29 cellular contexts compared by ENCODE assay signal in the genomic region with DNA sequence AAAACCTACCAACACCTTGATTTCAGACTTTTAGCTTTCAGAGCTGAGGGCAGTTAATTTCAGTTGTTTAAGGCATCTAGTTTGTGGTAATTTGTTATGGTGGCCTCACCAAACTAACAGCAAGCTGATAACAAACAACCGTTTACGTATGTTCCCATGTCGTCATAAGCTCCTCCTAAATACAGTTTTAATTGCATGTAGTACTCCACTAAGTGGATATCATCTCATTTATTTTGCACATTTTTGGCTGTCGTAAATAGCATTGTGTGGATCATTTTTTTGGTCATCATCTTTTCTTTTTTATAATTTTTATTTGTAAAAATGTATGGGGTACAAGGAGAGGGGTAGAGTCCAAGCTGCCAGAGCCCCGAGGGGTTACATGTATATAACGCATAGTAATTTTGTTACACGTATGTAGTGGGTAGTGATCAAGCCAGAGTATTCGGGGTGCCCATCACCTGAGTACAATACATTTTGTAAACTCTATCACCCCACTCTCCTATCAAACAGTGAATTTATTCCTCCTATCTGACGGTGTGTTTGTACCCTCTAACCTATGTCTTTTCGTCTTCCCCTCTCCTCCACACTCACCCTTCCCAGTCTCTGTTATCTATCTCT.
"Had no signal": no experiment of that assay in that cellular context is flagged by ENCODE, and none has a peak within 500 bp of the region (broad histone marks: within the 10 kb centered on the region; RNA-seq: fewer than 3 reads in every experiment).

No MANE protein-coding gene starts in this region.

- H3K27me3 Mint-ChIP-seq: type B pancreatic cell had no signal

- H3K9me3 Mint-ChIP-seq: stimulated activated naive CD8-positive, alpha-beta T cell treated with anti-CD3 and anti-CD28 coated beads, Interleukin-15, Interleukin-2, amounts not matched to agents 100 ng/mL and 50 ng/mL, for 24 hours had no signal

- H3K27ac Mint-ChIP-seq: stimulated activated effector memory CD8-positive, alpha-beta T cell treated with anti-CD3 and anti-CD28 coated beads, Interleukin-12 subunit alpha, Interleukin-12 subunit beta, amount 100 ng/mL, for 72 hours; stimulated activated memory B cell treated with anti-CD40 and anti-IgM and Interleukin-4, amounts not matched to agents 10 μg/mL and 1 μg/mL and 100 μg/mL, for 72 hours; stimulated activated naive B cell treated with anti-CD40 and anti-IgM and Interleukin-4, amounts not matched to agents 10 μg/mL and 1 μg/mL and 100 μg/mL, for 72 hours; stimulated activated naive CD8-positive, alpha-beta T cell treated with anti-CD3 and anti-CD28 coated beads, Interleukin-15, amount 100 ng/mL, for 72 hours; stimulated activated naive CD8-positive, alpha-beta T cell treated with anti-CD3 and anti-CD28 coated beads, Interleukin-15, Interleukin-2, amounts not matched to agents 100 ng/mL and 50 ng/mL, for 24 hours; type B pancreatic cell had no signal

- FAIRE-seq: urothelium cell line had no signal

- H3K36me3 ChIP-seq: stomach, suprapubic skin, thoracic aorta, thyroid gland, tibial artery, tibial nerve, transverse colon, upper lobe of left lung, upper lobe of right lung, uterus, vagina had no signal

- H3K4me3 Mint-ChIP-seq: stimulated activated effector memory CD8-positive, alpha-beta T cell treated with anti-CD3 and anti-CD28 coated beads, Interleukin-12 subunit alpha, Interleukin-12 subunit beta, amount 100 ng/mL, for 72 hours; stimulated activated memory B cell treated with anti-CD40 and anti-IgM and Interleukin-4, amounts not matched to agents 10 μg/mL and 1 μg/mL and 100 μg/mL, for 72 hours; stimulated activated naive B cell treated with anti-CD40 and anti-IgM and Interleukin-4, amounts not matched to agents 10 μg/mL and 1 μg/mL and 100 μg/mL, for 72 hours; stimulated activated naive CD8-positive, alpha-beta T cell treated with anti-CD3 and anti-CD28 coated beads, Interleukin-15, amount 100 ng/mL, for 72 hours; stimulated activated naive CD8-positive, alpha-beta T cell treated with anti-CD3 and anti-CD28 coated beads, Interleukin-15, Interleukin-2, amounts not matched to agents 100 ng/mL and 50 ng/mL, for 24 hours; type B pancreatic cell had no signal

- H3K27me3 ChIP-seq: stomach, suprapubic skin, testis, thyroid gland, tibial artery, tibial nerve, transverse colon, upper lobe of left lung, upper lobe of right lung, uterus, vagina had no signal

- H3K27ac ChIP-seq: stomach, suprapubic skin, testis, thoracic aorta, thyroid gland, tibial artery, tibial nerve, transverse colon, upper lobe of left lung, upper lobe of right lung, uterus, vagina had no signal

- H3K36me3 Mint-ChIP-seq: stimulated activated effector memory CD8-positive, alpha-beta T cell treated with anti-CD3 and anti-CD28 coated beads, Interleukin-12 subunit alpha, Interleukin-12 subunit beta, amount 100 ng/mL, for 72 hours; stimulated activated memory B cell treated with anti-CD40 and anti-IgM and Interleukin-4, amounts not matched to agents 10 μg/mL and 1 μg/mL and 100 μg/mL, for 72 hours; stimulated activated naive B cell treated with anti-CD40 and anti-IgM and Interleukin-4, amounts not matched to agents 10 μg/mL and 1 μg/mL and 100 μg/mL, for 72 hours; type B pancreatic cell had no signal

- DNase-seq: stimulated activated CD4-positive, alpha-beta T cell treated with anti-CD3 and anti-CD28 coated beads, Interleukin-2, amount 100 ng/mL, for 48 hours; stimulated activated CD4-positive, alpha-beta T cell treated with anti-CD3 and anti-CD28 coated beads, Interleukin-4, amount 100 ng/mL, for 1 hour; stimulated activated CD4-positive, alpha-beta T cell treated with anti-CD3 and anti-CD28 coated beads, Interleukin-4, amount 100 ng/mL, for 24 hours; stimulated activated CD4-positive, alpha-beta T cell treated with anti-CD3 and anti-CD28 coated beads, Interleukin-4, amount 100 ng/mL, for 4 hours; stimulated activated CD8-positive, alpha-beta memory T cell treated with anti-CD3 and anti-CD28 coated beads, Interleukin-4, amount 100 ng/mL, for 48 hours; stimulated activated naive B cell treated with anti-CD40 and anti-IgM and Interleukin-4, amounts not matched to agents 10 μg/mL and 1 μg/mL and 100 μg/mL, for 72 hours; stimulated activated naive CD4-positive, alpha-beta T cell; stimulated activated naive CD4-positive, alpha-beta T cell treated with Interleukin-2 at 50 U/mL for 16 hours; stimulated activated naive CD8-positive, alpha-beta T cell treated with anti-CD3 and anti-CD28 coated beads, Interleukin-15, amount 100 ng/mL, for 72 hours; stimulated activated naive CD8-positive, alpha-beta T cell treated with anti-CD3 and anti-CD28 coated beads, Interleukin-15, Interleukin-2, amounts not matched to agents 100 U/mL and 50 U/mL, for 24 hours; stomach; substantia nigra; testis; thyroid gland; tibial artery; transverse colon; trophoblast cell; upper lobe of left lung; upper lobe of right lung; uterus had no signal

- H3K9me3 ChIP-seq: suprapubic skin, testis, thoracic aorta, thyroid gland, tibial artery, transverse colon, upper lobe of left lung, upper lobe of right lung, uterus, vagina had no signal

- H3K4me1 Mint-ChIP-seq: stimulated activated effector memory CD8-positive, alpha-beta T cell treated with anti-CD3 and anti-CD28 coated beads, Interleukin-12 subunit alpha, Interleukin-12 subunit beta, amount 100 ng/mL, for 72 hours; stimulated activated memory B cell treated with anti-CD40 and anti-IgM and Interleukin-4, amounts not matched to agents 10 μg/mL and 1 μg/mL and 100 μg/mL, for 72 hours; stimulated activated naive B cell treated with anti-CD40 and anti-IgM and Interleukin-4, amounts not matched to agents 10 μg/mL and 1 μg/mL and 100 μg/mL, for 72 hours; stimulated activated naive CD8-positive, alpha-beta T cell treated with anti-CD3 and anti-CD28 coated beads, Interleukin-15, amount 100 ng/mL, for 72 hours had no signal

- H3K4me3 ChIP-seq: stomach, suprapubic skin, testis, thoracic aorta, thyroid gland, tibial artery, tibial nerve, transverse colon, upper lobe of left lung, upper lobe of right lung, uterus, vagina had no signal

- H3K4me1 ChIP-seq: stomach, suprapubic skin, testis, thyroid gland, tibial artery, tibial nerve, transverse colon, upper lobe of left lung, upper lobe of right lung, uterus, vagina had no signal

- ATAC-seq: stimulated activated effector memory CD8-positive, alpha-beta T cell treated with anti-CD3 and anti-CD28 coated beads, Interleukin-12 subunit alpha, Interleukin-12 subunit beta, amount 100 ng/mL, for 72 hours; stimulated activated memory B cell treated with anti-CD40 and anti-IgM and Interleukin-4, amounts not matched to agents 10 μg/mL and 1 μg/mL and 100 μg/mL, for 72 hours; stimulated activated naive B cell treated with anti-CD40 and anti-IgM and Interleukin-4, amounts not matched to agents 10 μg/mL and 1 μg/mL and 100 μg/mL, for 72 hours; stimulated activated naive CD8-positive, alpha-beta T cell treated with anti-CD3 and anti-CD28 coated beads, Interleukin-15, amount 100 ng/mL, for 72 hours; stimulated activated naive CD8-positive, alpha-beta T cell treated with anti-CD3 and anti-CD28 coated beads, Interleukin-15, Interleukin-2, amounts not matched to agents 100 U/mL and 50 U/mL, for 24 hours; upper lobe of right lung had no signal
